Comparison of ENCODE assay signal across 7 cellular contexts in the genomic region with DNA sequence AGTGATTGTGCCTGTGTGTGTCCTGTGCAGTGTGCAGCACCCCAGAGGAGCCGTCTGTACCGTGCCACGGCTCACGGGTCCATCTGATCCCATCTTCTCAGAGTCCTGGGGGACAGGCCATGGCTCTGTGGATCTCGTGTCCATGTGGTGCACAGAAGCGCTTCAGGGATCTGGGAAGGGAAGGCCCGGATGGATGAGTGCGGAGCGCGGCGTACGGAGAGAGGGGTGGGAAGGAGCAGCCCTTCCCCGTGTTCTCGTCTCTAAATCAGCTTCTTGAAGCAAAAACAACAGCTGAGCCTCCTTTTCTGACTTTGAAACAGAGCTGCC.
DNase-seq lines count a peak whose midpoint lies in the region; ATAC-seq, FAIRE-seq and TF ChIP-seq lines count a peak whose summit lies in the region.
"Not testable (repeated sequence)": the region's sequence is repeated elsewhere in the genome, so short reads cannot be mapped to it uniquely, and the experiment has no call there.

No MANE protein-coding gene starts in this region.

- in situ Hi-C loops in IMR-90 (cut with MboI; ENCODE audit: low sequenced_read_pairs); HepG2 (cut with HindIII; ENCODE audit: extremely low pct_ligation_motif_present, low pct_unique_long_range_greater_than_20kb): not testable (repeated sequence)

- POLR2A ChIA-PET in IMR-90 (lab: Charles Lee; ENCODE audit: unreplicated experiment); activated naive CD8-positive, alpha-beta T cell treated with anti-CD3 and anti-CD28 coated beads, Interleukin-2, amount 10 ng/mL, durations not matched to agents 7 days and 5 days (lab: Charles Lee); HepG2 (lab: Yijun Ruan, JAX): not testable (repeated sequence)

- TF ChIP-seq EP300 in esophagus muscularis mucosa (IDR thresholded peaks at IDR 0.05); HepG2 (IDR thresholded peaks at IDR 0.05; ENCODE audit: low read depth in 2 of 2, low read length in 2 of 2); HepG2 (CRISPR knock-in tag; IDR thresholded peaks at IDR 0.05; ENCODE audit: borderline replicate concordance): not testable (repeated sequence)

- not testable (repeated sequence) for H3K9me3 ChIP-seq in IMR-90 (ENCODE audit: control insufficient read depth, insufficient read depth, low read length); esophagus muscularis mucosa; HepG2 (ENCODE audit: low read length)

- not testable (repeated sequence) for H3K27me3 Mint-ChIP-seq in activated naive CD8-positive, alpha-beta T cell treated with anti-CD3 and anti-CD28 coated beads, Interleukin-2, amount 10 ng/mL, durations not matched to agents 7 days and 5 days; natural killer cell (ENCODE audit: low read depth in 2 of 2)

- not testable (repeated sequence) for H3K36me3 Mint-ChIP-seq in activated naive CD8-positive, alpha-beta T cell treated with anti-CD3 and anti-CD28 coated beads, Interleukin-2, amount 10 ng/mL, durations not matched to agents 7 days and 5 days; natural killer cell

- H2AK5ac ChIP-seq in IMR-90 (ENCODE audit: low read depth, low read length): peak overlapping the region; percentile 96

- peak overlapping the region; percentile 65; the same call in 1 of the 2 replicates for H3K18ac ChIP-seq in IMR-90 (ENCODE audit: low read depth, low read length)

- not testable (repeated sequence) for H3K4me2 ChIP-seq in IMR-90 (ENCODE audit: low read depth, low read length); HepG2 (ENCODE audit: low read depth, low read length)

- not testable (repeated sequence) for H4K20me1 ChIP-seq in IMR-90 (ENCODE audit: insufficient read depth, low read length); HepG2 (ENCODE audit: insufficient read depth, low read length)

- peak overlapping the region; percentile 56; the same call in 1 of the 2 replicates for H2BK20ac ChIP-seq in IMR-90 (ENCODE audit: low read depth, low read length)

- FAIRE-seq in HepG2 (lab: Jason Lieb, UNC): not testable (repeated sequence)

- WGBS in IMR-90 (ENCODE audit: extremely low coverage in 2 of 2, insufficient read length in 1 of 2), 2 experiments: 100% methylated on average over 4 of the region's 14 CpGs; no CpG with 5 or more reads in 1 of the 2 experiments
- WGBS in esophagus muscularis mucosa: 90% methylated on average over 14 of the region's 14 CpGs
- WGBS in HepG2 (ENCODE audit: low lambda C conversion rate): 61% methylated on average over 14 of the region's 14 CpGs

- H3K56ac ChIP-seq in IMR-90 (ENCODE audit: extremely low read depth, insufficient read depth, low read length): not testable (repeated sequence)

- not testable (repeated sequence) for TF ChIP-seq CTCF in IMR-90 (conservative IDR thresholded peaks at IDR 0.05; ENCODE audit: low read depth, low read length); esophagus muscularis mucosa (IDR thresholded peaks at IDR 0.05); HepG2 (CRISPR knock-in tag; IDR thresholded peaks at IDR 0.05); natural killer cell (IDR thresholded peaks at IDR 0.05)

- not testable (repeated sequence) for H2BK5ac ChIP-seq in IMR-90 (ENCODE audit: low read depth, low read length, poor library complexity, severe bottlenecking)

- intact Hi-C loops in IMR-90 (cut with micrococcal nuclease); esophagus muscularis mucosa (cut with DNase I); HepG2 (cut with micrococcal nuclease; ENCODE audit: unreplicated experiment); natural killer cell (cut with micrococcal nuclease); posterior vena cava (cut with DNase I): not testable (repeated sequence)

- peak overlapping the region; percentile 13 for H4K5ac ChIP-seq in IMR-90 (ENCODE audit: low read depth, low read length)

- H3K27me3 ChIP-seq in IMR-90 (ENCODE audit: control insufficient read depth, insufficient read depth, low read length); esophagus muscularis mucosa; HepG2 (ENCODE audit: control insufficient read depth in 1 of 2, insufficient read depth in 2 of 2, low read length in 2 of 2): not testable (repeated sequence)

- not testable (repeated sequence) for H3K23ac ChIP-seq in IMR-90 (ENCODE audit: low read depth, low read length)

- peak overlapping the region; percentile 79; the same call in 2 of the 3 replicates for H2BK15ac ChIP-seq in IMR-90 (ENCODE audit: low read depth, low read length)

- H4K8ac ChIP-seq in IMR-90 (ENCODE audit: low read depth in 2 of 2, low read length in 2 of 2): peak overlapping the region in 1 of 2 experiments; percentile 91; a peak in 2 of 4 replicates

- not testable (repeated sequence) for BruUV-seq in IMR-90 (replicated peaks; lab: Mats Ljungman, UMichigan); HepG2 (replicated peaks; lab: Mats Ljungman, UMichigan)

- not testable (repeated sequence) for ATAC-seq in IMR-90 (ENCODE audit: low read depth); activated naive CD8-positive, alpha-beta T cell treated with anti-CD3 and anti-CD28 coated beads, Interleukin-2, amount 10 ng/mL, durations not matched to agents 7 days and 5 days (ENCODE audit: low read depth); natural killer cell
- peak; percentile 23 for ATAC-seq in HepG2

- not testable (repeated sequence) for H3K79me2 ChIP-seq in HepG2 (ENCODE audit: insufficient read depth, low read length)

- H3K27ac ChIP-seq in IMR-90 (ENCODE audit: insufficient read depth, low read length) (peak overlapping the region; percentile 57; the same call in 1 of the 2 replicates), esophagus muscularis mucosa (replicated peaks in 1 of 4) (peak overlapping the region in 3 of 4 donors; percentile 11 to 72 (median 45))
- H3K27ac ChIP-seq in HepG2 (ENCODE audit: extremely low read length, insufficient read depth, low read length): not testable (repeated sequence)

- H3K79me1 ChIP-seq in IMR-90 (ENCODE audit: low read depth in 1 of 2, low read length in 2 of 2): peaks cover 3 to 11% of the 10 kb centered on the region in 2 experiments; a peak in 3 of 4 replicates

- H2AK9ac ChIP-seq in IMR-90 (replicated peaks; ENCODE audit: low read depth, low read length, poor library complexity): not testable (repeated sequence)

- peak overlapping the region; percentile 95 for H3K4ac ChIP-seq in IMR-90 (ENCODE audit: low read depth, low read length)

- peak overlapping the region; percentile 83; the same call in 1 of the 2 replicates for H3K14ac ChIP-seq in IMR-90 (replicated peaks; ENCODE audit: low read depth, low read length)

- H4K91ac ChIP-seq in IMR-90 (ENCODE audit: insufficient read depth, low read depth, low read length): peak overlapping the region; percentile 50

- H3K4me3 Mint-ChIP-seq in activated naive CD8-positive, alpha-beta T cell treated with anti-CD3 and anti-CD28 coated beads, Interleukin-2, amount 10 ng/mL, durations not matched to agents 7 days and 5 days; natural killer cell: not testable (repeated sequence)

- not testable (repeated sequence) for H3K36me3 ChIP-seq in IMR-90 (ENCODE audit: control insufficient read depth, insufficient read depth, low read length); esophagus muscularis mucosa; HepG2 (replicated peaks in 1 of 2; ENCODE audit: control insufficient read depth in 1 of 2, insufficient read depth in 2 of 2, low read length in 2 of 2)

- H3K9me3 Mint-ChIP-seq in activated naive CD8-positive, alpha-beta T cell treated with anti-CD3 and anti-CD28 coated beads, Interleukin-2, amount 10 ng/mL, durations not matched to agents 7 days and 5 days; natural killer cell: not testable (repeated sequence)

- TF ChIP-seq RAD21 in IMR-90 (IDR thresholded peaks at IDR 0.05; ENCODE audit: low read length); HepG2 (CRISPR knock-in tag; IDR thresholded peaks at IDR 0.05): not testable (repeated sequence)

- H3K4me1 ChIP-seq in IMR-90 (ENCODE audit: control insufficient read depth, insufficient read depth, low read length) (peaks cover 11% of the 10 kb centered on the region), esophagus muscularis mucosa (peaks cover 0 to 35% (median 31%) of the 10 kb centered on the region in 4 donors), HepG2 (ENCODE audit: insufficient read depth, low read length) (peaks cover 11% of the 10 kb centered on the region)

- H3K4me1 Mint-ChIP-seq in activated naive CD8-positive, alpha-beta T cell treated with anti-CD3 and anti-CD28 coated beads, Interleukin-2, amount 10 ng/mL, durations not matched to agents 7 days and 5 days: not testable (repeated sequence)
- peaks cover 17 to 18% of the 10 kb centered on the region in 2 donors for H3K4me1 Mint-ChIP-seq in natural killer cell

- H3K9ac ChIP-seq in IMR-90 (ENCODE audit: low read depth, low read length); HepG2 (ENCODE audit: insufficient read depth, low read depth, low read length): not testable (repeated sequence)

- H2AFZ ChIP-seq in IMR-90 (replicated peaks; ENCODE audit: low read length, poor library complexity); HepG2 (ENCODE audit: low read length): not testable (repeated sequence)

- dilution Hi-C loops in IMR-90 (cut with HindIII; ENCODE audit: low sequenced_read_pairs, unreplicated experiment): not testable (repeated sequence)

- CTCF ChIA-PET in IMR-90 (lab: Yijun Ruan, JAX); HepG2 (lab: Yijun Ruan, JAX; ENCODE audit: low intra/inter-chr PET ratio, low total read pairs): not testable (repeated sequence)

- H3K9me1 ChIP-seq in IMR-90 (ENCODE audit: insufficient read depth, low read length): peaks cover 19% of the 10 kb centered on the region; the same call in 1 of the 2 replicates

- TF ChIP-seq POLR2A in IMR-90 (IDR thresholded peaks at IDR 0.05; ENCODE audit: low read depth, low read length); esophagus muscularis mucosa (IDR thresholded peaks at IDR 0.05; ENCODE audit: low read depth); HepG2 (IDR thresholded peaks at IDR 0.05; ENCODE audit: insufficient read depth in 1 of 2, low read depth in 2 of 2, low read length in 2 of 2): not testable (repeated sequence)

- H3K4me3 ChIP-seq in IMR-90 (ENCODE audit: insufficient read depth, low read depth, low read length); esophagus muscularis mucosa; HepG2 (replicated peaks in 1 of 3; ENCODE audit: insufficient read depth in 1 of 3, low read depth in 2 of 3, low read length in 3 of 3): not testable (repeated sequence)

- H3K27ac Mint-ChIP-seq in activated naive CD8-positive, alpha-beta T cell treated with anti-CD3 and anti-CD28 coated beads, Interleukin-2, amount 10 ng/mL, durations not matched to agents 7 days and 5 days; natural killer cell: not testable (repeated sequence)

- DNase-seq in IMR-90; esophagus muscularis mucosa (ENCODE audit: extremely low spot score); HepG2 (ENCODE audit: low spot score): not testable (repeated sequence)
- DNase-seq in activated naive CD8-positive, alpha-beta T cell treated with anti-CD3 and anti-CD28 coated beads, Interleukin-2, amount 10 ng/mL, durations not matched to agents 7 days and 5 days: peak; percentile 2
- peak; percentile 2 for DNase-seq in natural killer cell
- DNase-seq in posterior vena cava (ENCODE audit: low spot score): peak; percentile 53
- peak; percentile 22 for DNase-seq in ureter (ENCODE audit: low spot score)

- peak overlapping the region; percentile 89 for H2BK120ac ChIP-seq in IMR-90 (ENCODE audit: low read depth, low read length)
